Comparison of ENCODE assay signal across 15 cellular contexts in genomic region chr3:37139567-37140052, GRCh38. TPM values are rescaled to one million over a fixed set of nuclear protein-coding genes. Genes with fewer than 3 reads are reported as not detected.
A peak's percentile ranks its signal among the peaks of the same experiment; 100 is the strongest.
DNase-seq lines count a peak whose midpoint lies in the region; ATAC-seq lines count a peak whose summit lies in the region.
"Had no signal": no experiment of that assay in that cellular context is flagged by ENCODE, and none has a peak within 500 bp of the region (broad histone marks: within the 10 kb centered on the region; RNA-seq: fewer than 3 reads in every experiment).

No MANE protein-coding gene starts in this region.

- H3K4me3 Mint-ChIP-seq in activated T-cell treated with anti-CD3 and anti-CD28 coated beads, Interleukin-2, amount 50 U/mL, for 72 hours, result no peak overlapping the region
- H3K4me3 Mint-ChIP-seq: activated naive CD8-positive, alpha-beta T cell treated with anti-CD3 and anti-CD28 coated beads, Interleukin-2, amount 10 ng/mL, durations not matched to agents 7 days and 5 days had no signal

- ATAC-seq in activated T-cell treated with anti-CD3 and anti-CD28 coated beads, Interleukin-2, amount 50 U/mL, for 72 hours (replicated peaks in 1 of 2), result peak; percentile 85 to 92
- ATAC-seq in HG02798 (IDR thresholded peaks at IDR 0.05; ENCODE audit: poor library complexity, unreplicated experiment) (peak; percentile 68), HG03108 (IDR thresholded peaks at IDR 0.05; ENCODE audit: unreplicated experiment) (no peak)
- ATAC-seq in stimulated activated naive CD8-positive, alpha-beta T cell treated with anti-CD3 and anti-CD28 coated beads, Interleukin-15, Interleukin-2, amounts not matched to agents 100 U/mL and 50 U/mL, for 24 hours, result peak; percentile 55
- ATAC-seq: esophagus mucosa had no signal

- peak overlapping the region; percentile 2 for H3K27ac ChIP-seq in epithelial cell of prostate

- H3K27me3 Mint-ChIP-seq in activated T-cell treated with anti-CD3 and anti-CD28 coated beads, Interleukin-2, amount 50 U/mL, for 72 hours (ENCODE audit: low read depth), result no peaks in the 10 kb centered on the region
- H3K27me3 Mint-ChIP-seq: activated naive CD8-positive, alpha-beta T cell treated with anti-CD3 and anti-CD28 coated beads, Interleukin-2, amount 10 ng/mL, durations not matched to agents 7 days and 5 days had no signal

- peaks cover 1 to 7% of the 10 kb centered on the region in 2 donors for H3K36me3 Mint-ChIP-seq in activated T-cell treated with anti-CD3 and anti-CD28 coated beads, Interleukin-2, amount 50 U/mL, for 72 hours (ENCODE audit: insufficient read depth in 2 of 2)

- DNase-seq in activated T-cell treated with anti-CD3 and anti-CD28 coated beads, Interleukin-2, amount 50 U/mL, for 72 hours, result no peak
- DNase-seq in activated T-cell treated with anti-CD3 and anti-CD28 coated beads for 4 hours (no peak), epithelial cell of prostate (ENCODE audit: low read depth, low spot score) (no peak), HK-2 (ENCODE audit: unreplicated experiment) (no peak)
- no peak for DNase-seq in stimulated activated naive CD8-positive, alpha-beta T cell treated with anti-CD3 and anti-CD28 coated beads, Interleukin-15, Interleukin-2, amounts not matched to agents 100 U/mL and 50 U/mL, for 24 hours
- DNase-seq in stimulated activated CD8-positive, alpha-beta memory T cell treated with anti-CD3 and anti-CD28 coated beads, Interleukin-4, amount 100 ng/mL, for 48 hours, result no peak
- DNase-seq: ACHN; activated CD4-positive, alpha-beta T cell treated with anti-CD3 and anti-CD28 coated beads, Interleukin-2, amount 50 U/mL, for 48 hours; activated naive CD8-positive, alpha-beta T cell treated with anti-CD3 and anti-CD28 coated beads, Interleukin-2, amount 10 ng/mL, durations not matched to agents 7 days and 5 days; COR-L47; posterior cingulate gyrus; T-helper 9 cell had no signal

- no peak overlapping the region for H3K27ac Mint-ChIP-seq in activated T-cell treated with anti-CD3 and anti-CD28 coated beads, Interleukin-2, amount 50 U/mL, for 72 hours
- H3K27ac Mint-ChIP-seq: activated naive CD8-positive, alpha-beta T cell treated with anti-CD3 and anti-CD28 coated beads, Interleukin-2, amount 10 ng/mL, durations not matched to agents 7 days and 5 days had no signal

- H3K4me1 Mint-ChIP-seq in activated T-cell treated with anti-CD3 and anti-CD28 coated beads, Interleukin-2, amount 50 U/mL, for 72 hours (ENCODE audit: low read depth), result peaks cover 16% of the 10 kb centered on the region

- no peaks in the 10 kb centered on the region for H3K9me3 Mint-ChIP-seq in activated T-cell treated with anti-CD3 and anti-CD28 coated beads, Interleukin-2, amount 50 U/mL, for 72 hours
- H3K9me3 Mint-ChIP-seq: activated naive CD8-positive, alpha-beta T cell treated with anti-CD3 and anti-CD28 coated beads, Interleukin-2, amount 10 ng/mL, durations not matched to agents 7 days and 5 days had no signal

RNA-seq across cellular contexts. Expression of gene LRRFIP2, which starts 34.8 kb away (rescaled TPM):
- total RNA-seq in activated T-cell treated with anti-CD3 and anti-CD28 coated beads, Interleukin-2, amount 50 U/mL, for 72 hours, result 10 to 100 TPM; 28.3 to 36.1 TPM
